Comparison of ENCODE assay signal across 23 cellular contexts in genomic region chr1:150706091-150706490, GRCh38. TPM values are rescaled to one million over a fixed set of nuclear protein-coding genes. Genes with fewer than 3 reads are reported as not detected.
DNase-seq lines count a peak whose midpoint lies in the region; ATAC-seq and TF ChIP-seq lines count a peak whose summit lies in the region.
"Had no signal": no experiment of that assay in that cellular context is flagged by ENCODE, and none has a peak within 500 bp of the region (broad histone marks: within the 10 kb centered on the region; RNA-seq: fewer than 3 reads in every experiment).

No MANE protein-coding gene starts in this region.

- RAD21 ChIA-PET in HCT116 (lab: Charles Lee; ENCODE audit: low non-redundant PET in 1 of 2, low total read pairs in 2 of 2, uncharacterized antibody in 2 of 2, unreplicated experiment in 2 of 2), result no interaction called here

- H3K9me3 Mint-ChIP-seq in neural progenitor cell, result no peaks in the 10 kb centered on the region
- H3K9me3 Mint-ChIP-seq: CD14-positive monocyte; CD4-positive, alpha-beta T cell; CD8-positive, alpha-beta memory T cell had no signal

- H3K4me3 Mint-ChIP-seq in neural progenitor cell, result no peak overlapping the region
- H3K4me3 Mint-ChIP-seq: CD14-positive monocyte; CD4-positive, alpha-beta T cell; CD8-positive, alpha-beta memory T cell had no signal

- peak overlapping the region; percentile 50 for H2AFZ ChIP-seq in HCT116 (ENCODE audit: low read depth, low read length, poor library complexity, severe bottlenecking)
- peak overlapping the region; percentile 35 for H2AFZ ChIP-seq in neural progenitor cell (replicated peaks)
- H2AFZ ChIP-seq: GM23248 had no signal

- no peaks in the 10 kb centered on the region for H3K4me1 Mint-ChIP-seq in neural progenitor cell
- H3K4me1 Mint-ChIP-seq: CD14-positive monocyte; CD8-positive, alpha-beta memory T cell had no signal

- H3K27me3 ChIP-seq in HCT116 (ENCODE audit: insufficient read depth, low read length) (no peaks in the 10 kb centered on the region), left lung (no peaks in the 10 kb centered on the region), neural progenitor cell (no peaks in the 10 kb centered on the region), suprapubic skin (no peaks in the 10 kb centered on the region)
- H3K27me3 ChIP-seq: BE2C; BLaER1 treated with 17β-estradiol and CSF1 and Interleukin-3, amounts not matched to agents 10 nM and 100 nM had no signal

- no peak for TF ChIP-seq RAD21 in HCT116 (IDR thresholded peaks at IDR 0.05; ENCODE audit: low read depth)

- H3K9me3 ChIP-seq in HCT116 (ENCODE audit: control insufficient read depth in 1 of 2, insufficient read depth in 1 of 2, low read depth in 1 of 2, low read length in 2 of 2) (no peaks in the 10 kb centered on the region), left lung (no peaks in the 10 kb centered on the region), neural progenitor cell (ENCODE audit: low read depth) (no peaks in the 10 kb centered on the region), suprapubic skin (no peaks in the 10 kb centered on the region)
- H3K9me3 ChIP-seq: A549; BE2C; BLaER1 treated with 17β-estradiol and CSF1 and Interleukin-3, amounts not matched to agents 10 nM and 100 nM; HAP-1 had no signal

- no peak for TF ChIP-seq POLR2A in HCT116 (IDR thresholded peaks at IDR 0.05; ENCODE audit: borderline replicate concordance, extremely low read depth, insufficient read depth, insufficient read length)
- no peak for TF ChIP-seq POLR2A in suprapubic skin (IDR thresholded peaks at IDR 0.05)

- H3K27me3 Mint-ChIP-seq in neural progenitor cell (ENCODE audit: insufficient read depth, low read depth), result no peaks in the 10 kb centered on the region
- H3K27me3 Mint-ChIP-seq: CD8-positive, alpha-beta memory T cell had no signal

- BruUV-seq in HCT116 (replicated peaks; lab: Mats Ljungman, UMichigan), result no TSS peak

- intact Hi-C loops in HCT116 (cut with micrococcal nuclease) (no loop called here), left lung (cut with DNase I) (no loop called here)

- peak; percentile 1 for TF ChIP-seq CTCF in GM13976 (IDR thresholded peaks at IDR 0.05; ENCODE audit: borderline replicate concordance, control extremely low read depth, extremely low read depth, insufficient read depth, missing control alignments)
- TF ChIP-seq CTCF in HCT116 (IDR thresholded peaks at IDR 0.05 in 2 of 3, conservative IDR thresholded peaks at IDR 0.05 in 1 of 3; ENCODE audit: borderline replicate concordance in 1 of 3, insufficient read depth in 1 of 3, low read depth in 2 of 3, low read length in 2 of 3), result no peak
- no peak for TF ChIP-seq CTCF in left lung (IDR thresholded peaks at IDR 0.05)
- no peak for TF ChIP-seq CTCF in neural progenitor cell (IDR thresholded peaks at IDR 0.05)
- TF ChIP-seq CTCF in suprapubic skin (IDR thresholded peaks at IDR 0.05), result no peak

- H3K9me2 ChIP-seq in HCT116 (ENCODE audit: insufficient read depth), result no peaks in the 10 kb centered on the region

- H3K4me2 ChIP-seq in HCT116 (ENCODE audit: low read length), result no peak overlapping the region
- H3K4me2 ChIP-seq in neural progenitor cell, result no peak overlapping the region
- H3K4me2 ChIP-seq: A549; BLaER1 treated with 17β-estradiol and CSF1 and Interleukin-3, amounts not matched to agents 10 nM and 100 nM had no signal

- no peak for DNase-seq in GM13976 (ENCODE audit: low spot score)
- DNase-seq in HCT116 (ENCODE audit: low read depth, low spot score), result no peak
- DNase-seq in left lung, result no peak
- DNase-seq in neural progenitor cell (ENCODE audit: low spot score), result no peak
- no peak for DNase-seq in suprapubic skin (ENCODE audit: low spot score in 2 of 2)
- no peak for DNase-seq in activated CD4-positive, alpha-beta T cell treated with anti-CD3 and anti-CD28 coated beads, Interleukin-2, amount 50 U/mL, for 48 hours
- DNase-seq: 8988T; ACHN; AML-193; BE2C; CD4-positive, alpha-beta T cell; CD8-positive, alpha-beta memory T cell; DMS 273 treated with DMSO at 0.1 percent for 48 hours; DMS79; EL; GDM1; GM23248 had no signal

- in situ Hi-C loops in GM13976 (cut with MboI; ENCODE audit: low sequenced_read_pairs, unreplicated experiment), result no loop called here

- H3K4me3 ChIP-seq in HCT116 (replicated peaks in 1 of 2; ENCODE audit: low read depth in 1 of 2, low read length in 2 of 2) (no peak overlapping the region), left lung (no peak overlapping the region), neural progenitor cell (no peak overlapping the region), suprapubic skin (no peak overlapping the region)
- H3K4me3 ChIP-seq: A549; BLaER1 treated with 17β-estradiol and CSF1 and Interleukin-3, amounts not matched to agents 10 nM and 100 nM; GM12878; GM23248; HAP-1 had no signal

- H3K36me3 ChIP-seq in HCT116 (ENCODE audit: control insufficient read depth in 1 of 2, insufficient read depth in 2 of 2, low read length in 2 of 2), result no peaks in the 10 kb centered on the region
- no peaks in the 10 kb centered on the region for H3K36me3 ChIP-seq in left lung
- no peaks in the 10 kb centered on the region for H3K36me3 ChIP-seq in neural progenitor cell
- no peaks in the 10 kb centered on the region for H3K36me3 ChIP-seq in suprapubic skin
- H3K36me3 ChIP-seq: BE2C; BLaER1 treated with 17β-estradiol and CSF1 and Interleukin-3, amounts not matched to agents 10 nM and 100 nM; HAP-1 had no signal

- CTCF ChIA-PET in HCT116 (lab: Charles Lee), result no interaction called here

- H4K20me1 ChIP-seq in HCT116 (ENCODE audit: insufficient read depth), result no peaks in the 10 kb centered on the region
- no peaks in the 10 kb centered on the region for H4K20me1 ChIP-seq in neural progenitor cell (ENCODE audit: low read depth)
- H4K20me1 ChIP-seq: BLaER1 treated with 17β-estradiol and CSF1 and Interleukin-3, amounts not matched to agents 10 nM and 100 nM had no signal

- H3K27ac Mint-ChIP-seq in neural progenitor cell, result no peak overlapping the region
- H3K27ac Mint-ChIP-seq: CD14-positive monocyte; CD4-positive, alpha-beta T cell; CD8-positive, alpha-beta memory T cell had no signal

- WGBS in suprapubic skin, result 67% methylated on average over 1 of the region's 1 CpG

- H3K36me3 Mint-ChIP-seq in neural progenitor cell, result no peaks in the 10 kb centered on the region

- H3F3A ChIP-seq in neural progenitor cell (ENCODE audit: low read depth), result no peaks in the 10 kb centered on the region

- TF ChIP-seq EP300 in suprapubic skin (IDR thresholded peaks at IDR 0.05), result no peak

- no peak overlapping the region for H3K9ac ChIP-seq in HCT116 (ENCODE audit: low read length)
- H3K9ac ChIP-seq in neural progenitor cell, result peak overlapping the region; percentile 9
- H3K9ac ChIP-seq: BLaER1 treated with 17β-estradiol and CSF1 and Interleukin-3, amounts not matched to agents 10 nM and 100 nM; GM23248 had no signal

- H3K4me1 ChIP-seq in HCT116 (ENCODE audit: control insufficient read depth in 1 of 2, insufficient read depth in 2 of 2, low read length in 2 of 2) (no peaks in the 10 kb centered on the region), left lung (no peaks in the 10 kb centered on the region), neural progenitor cell (no peaks in the 10 kb centered on the region), suprapubic skin (no peaks in the 10 kb centered on the region)
- H3K4me1 ChIP-seq: A549; BE2C; BLaER1 treated with 17β-estradiol and CSF1 and Interleukin-3, amounts not matched to agents 10 nM and 100 nM; HAP-1 had no signal

- POLR2A ChIA-PET in HCT116 (lab: Charles Lee), result interaction anchor here (1.4 kb wide), 1 partner anchor 9 kb away, joined by 8 read pairs; the partner anchor contains the start of gene GOLPH3L

- H3K27ac ChIP-seq in HCT116 (ENCODE audit: low read depth, low read length), result no peak overlapping the region
- no peak overlapping the region for H3K27ac ChIP-seq in left lung
- H3K27ac ChIP-seq in neural progenitor cell, result no peak overlapping the region
- no peak overlapping the region for H3K27ac ChIP-seq in suprapubic skin
- H3K27ac ChIP-seq: A549; BLaER1 treated with 17β-estradiol and CSF1 and Interleukin-3, amounts not matched to agents 10 nM and 100 nM; GM23248 had no signal

- ATAC-seq in HCT116 (no peak), left lung (peak; percentile 72), GM21515 (IDR thresholded peaks at IDR 0.05; ENCODE audit: unreplicated experiment) (no peak)
- ATAC-seq: A549, GM12878 had no signal

- H3K79me2 ChIP-seq in HCT116 (ENCODE audit: insufficient read depth, low read length) (no peaks in the 10 kb centered on the region), neural progenitor cell (ENCODE audit: low read depth) (no peaks in the 10 kb centered on the region)

TF ChIP-seq in HCT116, 20 proteins besides CTCF, POLR2A, EP300 and RAD21:
- no peak for TF ChIP-seq EZH2phosphoT487 (IDR thresholded peaks at IDR 0.05; ENCODE audit: borderline replicate concordance)
- TF ChIP-seq SP1 (IDR thresholded peaks at IDR 0.05; ENCODE audit: low read depth), result no peak
- TF ChIP-seq CBX3 (IDR thresholded peaks at IDR 0.05; ENCODE audit: low read depth), result no peak
- no peak for TF ChIP-seq ATF3 (IDR thresholded peaks at IDR 0.05)
- TF ChIP-seq SRF (IDR thresholded peaks at IDR 0.05; ENCODE audit: low read depth), result no peak

RNA-seq across cellular contexts. Expression of gene GOLPH3L, which starts 9.1 kb away (rescaled TPM):
- total RNA-seq in HCT116 (2021; ENCODE audit: unreplicated experiment) (28.0 TPM), left lung (10 to 100 TPM; 28.1 to 38.2 TPM), neural progenitor cell (ENCODE audit: low replicate concordance) (28.9 and 29.3 TPM in 2 replicates), suprapubic skin (10 to 100 TPM; 18.4 to 36.6 (median 25.7) TPM)
- 16.8 and 19.2 TPM in 2 replicates for polyA plus RNA-seq in HCT116 (2012)

RNA-seq across cellular contexts. Expression of gene HORMAD1, which starts 14.6 kb away (rescaled TPM):
- total RNA-seq in HCT116 (2021; ENCODE audit: unreplicated experiment) (not detected), left lung (1 to 10 TPM in 1 of 2 donors, under 1 TPM in 1; 0.38 to 2.5 TPM), neural progenitor cell (ENCODE audit: low replicate concordance) (not detected in 2 replicates), suprapubic skin (10 to 100 TPM in 1 of 4 donors, 1 to 10 TPM in 2, not detected in 1; 6.7 to 11.3 (median 8.4) TPM)
- polyA plus RNA-seq in HCT116 (2012), result not detected in 2 replicates
- total RNA-seq: CD4-positive, alpha-beta T cell; CD8-positive, alpha-beta memory T cell; GM23248 had no signal
- polyA plus RNA-seq: CD8-positive, alpha-beta memory T cell; GM23248 had no signal

RNA-seq across cellular contexts. Expression of gene CTSS, which starts 59.5 kb away (rescaled TPM):
- total RNA-seq in HCT116 (2021; ENCODE audit: unreplicated experiment) (0.57 TPM), left lung (100 to 1,000 TPM; 320 to 473 TPM), neural progenitor cell (ENCODE audit: low replicate concordance) (0.06 TPM in 1 of 2 replicates, not detected in the other), suprapubic skin (10 to 100 TPM in 3 of 4 donors, 1 to 10 TPM in 1; 6.7 to 21.7 (median 15.5) TPM)
- polyA plus RNA-seq in HCT116 (2012), result 0.14 and 0.18 TPM in 2 replicates

Comparison
In these comparisons a context has a peak if more than half of its experiments do, and no peak if none do; other contexts are left out.
1. RNA of gene CTSS, which starts 59.5 kb away (total RNA-seq): 320 to 473 TPM in left lung; 6.7 to 21.7 TPM in suprapubic skin, 0.57 TPM in HCT116 (single experiment) and 0.06 TPM in neural progenitor cell; every median in the first group is over 10 times any median in the second.